Comparison of ENCODE assay signal across 1 cellular context in genomic region chr14:20454645-20455354, GRCh38.
A peak's percentile ranks its signal among the peaks of the same experiment; 100 is the strongest.
TF ChIP-seq lines count a peak whose summit lies in the region.

Gene APEX1, plus strand, starts transcription at chr14:20455226. Its CDS starts 420 bp downstream, at chr14:20455646.
Gene OSGEP, minus strand, starts transcription at chr14:20454812. Its CDS starts 129 bp downstream, at chr14:20454683.

TF ChIP-seq in HepG2, 621 proteins besides CTCF, POLR2A, EP300 and RAD21 (continued from another document and continues in another):
- TF ChIP-seq NFATC3 (CRISPR knock-in tag; IDR thresholded peaks at IDR 0.05) (0 out of 2 replicates have a peak, but pooled peaks have one; percentile 28), ZFP62 (CRISPR knock-in tag; IDR thresholded peaks at IDR 0.05) (no peak), ZSCAN21 (CRISPR knock-in tag; IDR thresholded peaks at IDR 0.05; ENCODE audit: borderline replicate concordance) (peak; percentile 93; the same call in 1 of the 2 replicates), RFXAP (CRISPR knock-in tag; IDR thresholded peaks at IDR 0.05; ENCODE audit: borderline replicate concordance) (peak; percentile 15; the same call in 1 of the 2 replicates), PRDM15 (CRISPR knock-in tag; IDR thresholded peaks at IDR 0.05) (no peak), ISL2 (CRISPR knock-in tag; IDR thresholded peaks at IDR 0.05) (no peak), KDM2A (CRISPR knock-in tag; IDR thresholded peaks at IDR 0.05; ENCODE audit: borderline replicate concordance, low read depth) (peak; percentile 88), YEATS4 (CRISPR knock-in tag; IDR thresholded peaks at IDR 0.05; ENCODE audit: borderline replicate concordance) (peak; percentile 98), FOXM1 (CRISPR knock-in tag; IDR thresholded peaks at IDR 0.05) (no peak; the same call in 1 of the 2 replicates), MNT (IDR thresholded peaks at IDR 0.05) (peak; percentile 100), BRCA1 (CRISPR knock-in tag; IDR thresholded peaks at IDR 0.05) (peak; percentile 90; the same call in 1 of the 2 replicates), NR2F1 (CRISPR knock-in tag; IDR thresholded peaks at IDR 0.05) (no peak), SMAD1 (CRISPR knock-in tag; IDR thresholded peaks at IDR 0.05; ENCODE audit: borderline replicate concordance, low read depth) (peak; percentile 69; the same call in 1 of the 2 replicates), RARG (CRISPR knock-in tag; IDR thresholded peaks at IDR 0.05; ENCODE audit: low read depth) (peak; percentile 86; the same call in 1 of the 2 replicates), TIGD3 (CRISPR knock-in tag; IDR thresholded peaks at IDR 0.05; ENCODE audit: borderline replicate concordance) (no peak; the same call in 1 of the 2 replicates), FOXC1 (CRISPR knock-in tag; IDR thresholded peaks at IDR 0.05; ENCODE audit: borderline replicate concordance) (peak; percentile 63), POGZ (CRISPR knock-in tag; IDR thresholded peaks at IDR 0.05) (peak; percentile 89), GPN1 (CRISPR knock-in tag; IDR thresholded peaks at IDR 0.05; ENCODE audit: borderline replicate concordance) (peak; percentile 33; the same call in 1 of the 2 replicates), E2F2 (CRISPR knock-in tag; IDR thresholded peaks at IDR 0.05; ENCODE audit: borderline replicate concordance) (peak; percentile 88; the same call in 1 of the 2 replicates), RBFOX2 (IDR thresholded peaks at IDR 0.05; ENCODE audit: low read depth, low read length) (peak; percentile 87), PHF20 (CRISPR knock-in tag; IDR thresholded peaks at IDR 0.05) (peak; percentile 92), ZMAT3 (CRISPR knock-in tag; conservative IDR thresholded peaks at IDR 0.05) (peak; percentile 52), SIN3B (IDR thresholded peaks at IDR 0.05; ENCODE audit: low read length) (peak; percentile 73; the same call in 1 of the 2 replicates), YY1 (IDR thresholded peaks at IDR 0.05; ENCODE audit: insufficient read depth, insufficient replicate concordance, low read depth, low read length) (peak; percentile 81), TBX3 (IDR thresholded peaks at IDR 0.05; ENCODE audit: borderline replicate concordance) (0 out of 2 replicates have a peak, but pooled peaks have one; percentile 38), HMG20B (CRISPR knock-in tag; conservative IDR thresholded peaks at IDR 0.05) (peak; percentile 77), HOXD1 (CRISPR knock-in tag; IDR thresholded peaks at IDR 0.05) (no peak; the same call in 1 of the 2 replicates), WIZ (CRISPR knock-in tag; IDR thresholded peaks at IDR 0.05) (no peak), ZNF678 (CRISPR knock-in tag; IDR thresholded peaks at IDR 0.05) (no peak), PRMT3 (CRISPR knock-in tag; IDR thresholded peaks at IDR 0.05; ENCODE audit: borderline replicate concordance, low read depth) (0 out of 2 replicates have a peak, but pooled peaks have one; percentile 71), SP140L (CRISPR knock-in tag; IDR thresholded peaks at IDR 0.05; ENCODE audit: borderline replicate concordance) (no peak; the same call in 1 of the 2 replicates), ARNT (IDR thresholded peaks at IDR 0.05) (no peak), TEF (CRISPR knock-in tag; IDR thresholded peaks at IDR 0.05) (peak; percentile 34; the same call in 1 of the 2 replicates), ZSCAN25 (CRISPR knock-in tag; IDR thresholded peaks at IDR 0.05) (no peak; the same call in 1 of the 2 replicates), ZNF773 (CRISPR knock-in tag; IDR thresholded peaks at IDR 0.05; ENCODE audit: borderline replicate concordance) (0 out of 2 replicates have a peak, but pooled peaks have one; percentile 43)
- TF ChIP-seq, protein P1, sequence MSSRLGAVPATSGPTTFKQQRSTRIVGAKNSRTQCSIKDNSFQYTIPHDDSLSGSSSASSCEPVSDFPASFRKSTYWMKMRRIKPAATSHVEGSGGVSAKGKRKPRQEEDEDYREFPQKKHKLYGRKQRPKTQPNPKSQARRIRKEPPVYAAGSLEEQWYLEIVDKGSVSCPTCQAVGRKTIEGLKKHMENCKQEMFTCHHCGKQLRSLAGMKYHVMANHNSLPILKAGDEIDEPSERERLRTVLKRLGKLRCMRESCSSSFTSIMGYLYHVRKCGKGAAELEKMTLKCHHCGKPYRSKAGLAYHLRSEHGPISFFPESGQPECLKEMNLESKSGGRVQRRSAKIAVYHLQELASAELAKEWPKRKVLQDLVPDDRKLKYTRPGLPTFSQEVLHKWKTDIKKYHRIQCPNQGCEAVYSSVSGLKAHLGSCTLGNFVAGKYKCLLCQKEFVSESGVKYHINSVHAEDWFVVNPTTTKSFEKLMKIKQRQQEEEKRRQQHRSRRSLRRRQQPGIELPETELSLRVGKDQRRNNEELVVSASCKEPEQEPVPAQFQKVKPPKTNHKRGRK (CRISPR knock-in tag; IDR thresholded peaks at IDR 0.05), result no peak
- TF ChIP-seq, protein P2, sequence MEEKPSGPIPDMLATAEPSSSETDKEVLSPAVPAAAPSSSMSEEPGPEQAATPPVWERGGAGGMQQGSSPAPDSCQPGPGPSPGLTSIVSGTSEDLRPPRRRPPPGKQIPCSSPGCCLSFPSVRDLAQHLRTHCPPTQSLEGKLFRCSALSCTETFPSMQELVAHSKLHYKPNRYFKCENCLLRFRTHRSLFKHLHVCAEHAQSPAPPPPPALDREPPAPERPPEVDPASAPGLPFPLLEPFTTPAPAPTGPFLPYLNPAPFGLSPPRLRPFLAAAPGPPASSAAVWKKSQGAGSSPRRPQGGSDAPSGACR (CRISPR knock-in tag; IDR thresholded peaks at IDR 0.05), result 0 out of 2 replicates have a peak, but pooled peaks have one; percentile 68
- TF ChIP-seq, protein P3, sequence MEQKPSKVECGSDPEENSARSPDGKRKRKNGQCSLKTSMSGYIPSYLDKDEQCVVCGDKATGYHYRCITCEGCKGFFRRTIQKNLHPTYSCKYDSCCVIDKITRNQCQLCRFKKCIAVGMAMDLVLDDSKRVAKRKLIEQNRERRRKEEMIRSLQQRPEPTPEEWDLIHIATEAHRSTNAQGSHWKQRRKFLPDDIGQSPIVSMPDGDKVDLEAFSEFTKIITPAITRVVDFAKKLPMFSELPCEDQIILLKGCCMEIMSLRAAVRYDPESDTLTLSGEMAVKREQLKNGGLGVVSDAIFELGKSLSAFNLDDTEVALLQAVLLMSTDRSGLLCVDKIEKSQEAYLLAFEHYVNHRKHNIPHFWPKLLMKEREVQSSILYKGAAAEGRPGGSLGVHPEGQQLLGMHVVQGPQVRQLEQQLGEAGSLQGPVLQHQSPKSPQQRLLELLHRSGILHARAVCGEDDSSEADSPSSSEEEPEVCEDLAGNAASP (CRISPR knock-in tag; IDR thresholded peaks at IDR 0.05; ENCODE audit: borderline replicate concordance), result no peak; the same call in 1 of the 2 replicates
- TF ChIP-seq, protein P4, sequence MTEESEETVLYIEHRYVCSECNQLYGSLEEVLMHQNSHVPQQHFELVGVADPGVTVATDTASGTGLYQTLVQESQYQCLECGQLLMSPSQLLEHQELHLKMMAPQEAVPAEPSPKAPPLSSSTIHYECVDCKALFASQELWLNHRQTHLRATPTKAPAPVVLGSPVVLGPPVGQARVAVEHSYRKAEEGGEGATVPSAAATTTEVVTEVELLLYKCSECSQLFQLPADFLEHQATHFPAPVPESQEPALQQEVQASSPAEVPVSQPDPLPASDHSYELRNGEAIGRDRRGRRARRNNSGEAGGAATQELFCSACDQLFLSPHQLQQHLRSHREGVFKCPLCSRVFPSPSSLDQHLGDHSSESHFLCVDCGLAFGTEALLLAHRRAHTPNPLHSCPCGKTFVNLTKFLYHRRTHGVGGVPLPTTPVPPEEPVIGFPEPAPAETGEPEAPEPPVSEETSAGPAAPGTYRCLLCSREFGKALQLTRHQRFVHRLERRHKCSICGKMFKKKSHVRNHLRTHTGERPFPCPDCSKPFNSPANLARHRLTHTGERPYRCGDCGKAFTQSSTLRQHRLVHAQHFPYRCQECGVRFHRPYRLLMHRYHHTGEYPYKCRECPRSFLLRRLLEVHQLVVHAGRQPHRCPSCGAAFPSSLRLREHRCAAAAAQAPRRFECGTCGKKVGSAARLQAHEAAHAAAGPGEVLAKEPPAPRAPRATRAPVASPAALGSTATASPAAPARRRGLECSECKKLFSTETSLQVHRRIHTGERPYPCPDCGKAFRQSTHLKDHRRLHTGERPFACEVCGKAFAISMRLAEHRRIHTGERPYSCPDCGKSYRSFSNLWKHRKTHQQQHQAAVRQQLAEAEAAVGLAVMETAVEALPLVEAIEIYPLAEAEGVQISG (CRISPR knock-in tag; IDR thresholded peaks at IDR 0.05), result peak; percentile 84
- TF ChIP-seq, protein P5, sequence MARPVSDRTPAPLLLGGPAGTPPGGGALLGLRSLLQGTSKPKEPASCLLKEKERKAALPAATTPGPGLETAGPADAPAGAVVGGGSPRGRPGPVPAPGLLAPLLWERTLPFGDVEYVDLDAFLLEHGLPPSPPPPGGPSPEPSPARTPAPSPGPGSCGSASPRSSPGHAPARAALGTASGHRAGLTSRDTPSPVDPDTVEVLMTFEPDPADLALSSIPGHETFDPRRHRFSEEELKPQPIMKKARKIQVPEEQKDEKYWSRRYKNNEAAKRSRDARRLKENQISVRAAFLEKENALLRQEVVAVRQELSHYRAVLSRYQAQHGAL (CRISPR knock-in tag; IDR thresholded peaks at IDR 0.05; ENCODE audit: not compliant biosample characterization), result no peak
- TF ChIP-seq, protein P6, sequence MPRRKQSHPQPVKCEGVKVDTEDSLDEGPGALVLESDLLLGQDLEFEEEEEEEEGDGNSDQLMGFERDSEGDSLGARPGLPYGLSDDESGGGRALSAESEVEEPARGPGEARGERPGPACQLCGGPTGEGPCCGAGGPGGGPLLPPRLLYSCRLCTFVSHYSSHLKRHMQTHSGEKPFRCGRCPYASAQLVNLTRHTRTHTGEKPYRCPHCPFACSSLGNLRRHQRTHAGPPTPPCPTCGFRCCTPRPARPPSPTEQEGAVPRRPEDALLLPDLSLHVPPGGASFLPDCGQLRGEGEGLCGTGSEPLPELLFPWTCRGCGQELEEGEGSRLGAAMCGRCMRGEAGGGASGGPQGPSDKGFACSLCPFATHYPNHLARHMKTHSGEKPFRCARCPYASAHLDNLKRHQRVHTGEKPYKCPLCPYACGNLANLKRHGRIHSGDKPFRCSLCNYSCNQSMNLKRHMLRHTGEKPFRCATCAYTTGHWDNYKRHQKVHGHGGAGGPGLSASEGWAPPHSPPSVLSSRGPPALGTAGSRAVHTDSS (CRISPR knock-in tag; conservative IDR thresholded peaks at IDR 0.05), result 0 out of 2 replicates have a peak, but pooled peaks have one; percentile 55
